Comparison of ENCODE assay signal across 1 cellular context in genomic region chr3:155605571-155605970, GRCh38.
A peak's percentile ranks its signal among the peaks of the same experiment; 100 is the strongest.
TF ChIP-seq lines count a peak whose summit lies in the region.

No MANE protein-coding gene starts in this region.

TF ChIP-seq in HepG2, 621 proteins besides CTCF, POLR2A, EP300 and RAD21 (continued from another document and continues in another):
- TF ChIP-seq DRAP1 (CRISPR knock-in tag; IDR thresholded peaks at IDR 0.05) (peak; percentile 46; the same call in 1 of the 2 replicates), ZNF10 (CRISPR knock-in tag; IDR thresholded peaks at IDR 0.05; ENCODE audit: borderline replicate concordance, low read depth) (no peak), ZKSCAN8 (CRISPR knock-in tag; IDR thresholded peaks at IDR 0.05; ENCODE audit: borderline replicate concordance) (peak; percentile 75; the same call in 1 of the 2 replicates), ZNF574 (CRISPR knock-in tag; IDR thresholded peaks at IDR 0.05) (peak; percentile 52; the same call in 1 of the 2 replicates), NCOA1 (CRISPR knock-in tag; IDR thresholded peaks at IDR 0.05) (no peak), ONECUT2 (CRISPR knock-in tag; IDR thresholded peaks at IDR 0.05) (peak; percentile 100), SP2 (CRISPR knock-in tag; IDR thresholded peaks at IDR 0.05) (no peak), ZBTB42 (CRISPR knock-in tag; IDR thresholded peaks at IDR 0.05) (no peak), MAFG (CRISPR knock-in tag; IDR thresholded peaks at IDR 0.05) (no peak), PATZ1 (CRISPR knock-in tag; IDR thresholded peaks at IDR 0.05) (0 out of 2 replicates have a peak, but pooled peaks have one; percentile 14), ZNF253 (CRISPR knock-in tag; IDR thresholded peaks at IDR 0.05; ENCODE audit: borderline replicate concordance) (no peak), KLF16 (CRISPR knock-in tag; IDR thresholded peaks at IDR 0.05) (0 out of 4 replicates have a peak, but pooled peaks of 1 of the 2 experiments have one; percentile 61), PHF20 (CRISPR knock-in tag; IDR thresholded peaks at IDR 0.05) (no peak), KLF9 (CRISPR knock-in tag; IDR thresholded peaks at IDR 0.05; ENCODE audit: low read depth) (no peak), ZNF691 (CRISPR knock-in tag; IDR thresholded peaks at IDR 0.05; ENCODE audit: borderline replicate concordance, low read depth) (no peak), ZNF225 (CRISPR knock-in tag; IDR thresholded peaks at IDR 0.05) (no peak), TCF7 (IDR thresholded peaks at IDR 0.05; ENCODE audit: low read depth) (peak; percentile 36; the same call in 1 of the 2 replicates), EHMT2 (IDR thresholded peaks at IDR 0.05; ENCODE audit: borderline replicate concordance, low read depth, low read length) (peak; percentile 92; the same call in 1 of the 2 replicates), ARID2 (CRISPR knock-in tag; IDR thresholded peaks at IDR 0.05; ENCODE audit: borderline replicate concordance) (no peak), MXI1 (IDR thresholded peaks at IDR 0.05; ENCODE audit: borderline replicate concordance, low read depth, low read length) (no peak), SOX13 (IDR thresholded peaks at IDR 0.05) (peak; percentile 39; the same call in 1 of the 2 replicates), SOX13 (CRISPR knock-in tag; conservative IDR thresholded peaks at IDR 0.05 in 1 of 2, IDR thresholded peaks at IDR 0.05 in 1 of 2) (peak in 1 of 2 experiments; percentile 92; a peak in 2 of 4 replicates), ZNF121 (CRISPR knock-in tag; IDR thresholded peaks at IDR 0.05) (no peak), MAF1 (CRISPR knock-in tag; IDR thresholded peaks at IDR 0.05; ENCODE audit: borderline replicate concordance) (no peak), ISL2 (CRISPR knock-in tag; IDR thresholded peaks at IDR 0.05) (peak; percentile 89; the same call in 1 of the 2 replicates), ZNF713 (CRISPR knock-in tag; IDR thresholded peaks at IDR 0.05) (no peak), MLXIP (CRISPR knock-in tag; IDR thresholded peaks at IDR 0.05; ENCODE audit: borderline replicate concordance) (no peak), ZNF816 (CRISPR knock-in tag; IDR thresholded peaks at IDR 0.05; ENCODE audit: borderline replicate concordance) (no peak)
- TF ChIP-seq, protein P1, sequence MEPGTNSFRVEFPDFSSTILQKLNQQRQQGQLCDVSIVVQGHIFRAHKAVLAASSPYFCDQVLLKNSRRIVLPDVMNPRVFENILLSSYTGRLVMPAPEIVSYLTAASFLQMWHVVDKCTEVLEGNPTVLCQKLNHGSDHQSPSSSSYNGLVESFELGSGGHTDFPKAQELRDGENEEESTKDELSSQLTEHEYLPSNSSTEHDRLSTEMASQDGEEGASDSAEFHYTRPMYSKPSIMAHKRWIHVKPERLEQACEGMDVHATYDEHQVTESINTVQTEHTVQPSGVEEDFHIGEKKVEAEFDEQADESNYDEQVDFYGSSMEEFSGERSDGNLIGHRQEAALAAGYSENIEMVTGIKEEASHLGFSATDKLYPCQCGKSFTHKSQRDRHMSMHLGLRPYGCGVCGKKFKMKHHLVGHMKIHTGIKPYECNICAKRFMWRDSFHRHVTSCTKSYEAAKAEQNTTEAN (CRISPR knock-in tag; conservative IDR thresholded peaks at IDR 0.05): no peak; the same call in 1 of the 2 replicates
- TF ChIP-seq, protein P2, sequence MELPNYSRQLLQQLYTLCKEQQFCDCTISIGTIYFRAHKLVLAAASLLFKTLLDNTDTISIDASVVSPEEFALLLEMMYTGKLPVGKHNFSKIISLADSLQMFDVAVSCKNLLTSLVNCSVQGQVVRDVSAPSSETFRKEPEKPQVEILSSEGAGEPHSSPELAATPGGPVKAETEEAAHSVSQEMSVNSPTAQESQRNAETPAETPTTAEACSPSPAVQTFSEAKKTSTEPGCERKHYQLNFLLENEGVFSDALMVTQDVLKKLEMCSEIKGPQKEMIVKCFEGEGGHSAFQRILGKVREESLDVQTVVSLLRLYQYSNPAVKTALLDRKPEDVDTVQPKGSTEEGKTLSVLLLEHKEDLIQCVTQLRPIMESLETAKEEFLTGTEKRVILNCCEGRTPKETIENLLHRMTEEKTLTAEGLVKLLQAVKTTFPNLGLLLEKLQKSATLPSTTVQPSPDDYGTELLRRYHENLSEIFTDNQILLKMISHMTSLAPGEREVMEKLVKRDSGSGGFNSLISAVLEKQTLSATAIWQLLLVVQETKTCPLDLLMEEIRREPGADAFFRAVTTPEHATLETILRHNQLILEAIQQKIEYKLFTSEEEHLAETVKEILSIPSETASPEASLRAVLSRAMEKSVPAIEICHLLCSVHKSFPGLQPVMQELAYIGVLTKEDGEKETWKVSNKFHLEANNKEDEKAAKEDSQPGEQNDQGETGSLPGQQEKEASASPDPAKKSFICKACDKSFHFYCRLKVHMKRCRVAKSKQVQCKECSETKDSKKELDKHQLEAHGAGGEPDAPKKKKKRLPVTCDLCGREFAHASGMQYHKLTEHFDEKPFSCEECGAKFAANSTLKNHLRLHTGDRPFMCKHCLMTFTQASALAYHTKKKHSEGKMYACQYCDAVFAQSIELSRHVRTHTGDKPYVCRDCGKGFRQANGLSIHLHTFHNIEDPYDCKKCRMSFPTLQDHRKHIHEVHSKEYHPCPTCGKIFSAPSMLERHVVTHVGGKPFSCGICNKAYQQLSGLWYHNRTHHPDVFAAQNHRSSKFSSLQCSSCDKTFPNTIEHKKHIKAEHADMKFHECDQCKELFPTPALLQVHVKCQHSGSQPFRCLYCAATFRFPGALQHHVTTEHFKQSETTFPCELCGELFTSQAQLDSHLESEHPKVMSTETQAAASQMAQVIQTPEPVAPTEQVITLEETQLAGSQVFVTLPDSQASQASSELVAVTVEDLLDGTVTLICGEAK (IDR thresholded peaks at IDR 0.05): no peak
- TF ChIP-seq, protein P2 (CRISPR knock-in tag; IDR thresholded peaks at IDR 0.05): no peak; the same call in 1 of the 2 replicates
- TF ChIP-seq, protein P3, sequence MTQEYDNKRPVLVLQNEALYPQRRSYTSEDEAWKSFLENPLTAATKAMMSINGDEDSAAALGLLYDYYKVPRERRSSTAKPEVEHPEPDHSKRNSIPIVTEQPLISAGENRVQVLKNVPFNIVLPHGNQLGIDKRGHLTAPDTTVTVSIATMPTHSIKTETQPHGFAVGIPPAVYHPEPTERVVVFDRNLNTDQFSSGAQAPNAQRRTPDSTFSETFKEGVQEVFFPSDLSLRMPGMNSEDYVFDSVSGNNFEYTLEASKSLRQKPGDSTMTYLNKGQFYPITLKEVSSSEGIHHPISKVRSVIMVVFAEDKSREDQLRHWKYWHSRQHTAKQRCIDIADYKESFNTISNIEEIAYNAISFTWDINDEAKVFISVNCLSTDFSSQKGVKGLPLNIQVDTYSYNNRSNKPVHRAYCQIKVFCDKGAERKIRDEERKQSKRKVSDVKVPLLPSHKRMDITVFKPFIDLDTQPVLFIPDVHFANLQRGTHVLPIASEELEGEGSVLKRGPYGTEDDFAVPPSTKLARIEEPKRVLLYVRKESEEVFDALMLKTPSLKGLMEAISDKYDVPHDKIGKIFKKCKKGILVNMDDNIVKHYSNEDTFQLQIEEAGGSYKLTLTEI (CRISPR knock-in tag; conservative IDR thresholded peaks at IDR 0.05): no peak
- TF ChIP-seq, protein P4, sequence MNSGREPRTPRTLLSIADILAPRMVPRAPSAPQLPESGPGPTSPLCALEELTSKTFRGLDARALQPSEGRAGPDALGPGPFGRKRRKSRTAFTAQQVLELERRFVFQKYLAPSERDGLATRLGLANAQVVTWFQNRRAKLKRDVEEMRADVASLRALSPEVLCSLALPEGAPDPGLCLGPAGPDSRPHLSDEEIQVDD (CRISPR knock-in tag; IDR thresholded peaks at IDR 0.05; ENCODE audit: borderline replicate concordance): no peak
